12 cellular contexts compared by ENCODE assay signal in genomic region chr10:10138685-10139084, GRCh38.
DNase-seq lines count a peak whose midpoint lies in the region; ATAC-seq and TF ChIP-seq lines count a peak whose summit lies in the region.
"Had no signal": no experiment of that assay in that cellular context is flagged by ENCODE, and none has a peak within 500 bp of the region (broad histone marks: within the 10 kb centered on the region; RNA-seq: fewer than 3 reads in every experiment).

No MANE protein-coding gene starts in this region.

- no peak for DNase-seq in left ventricle myocardium inferior
- no peak for DNase-seq in left cardiac atrium
- peak; percentile 55 for DNase-seq in RPMI7951 (ENCODE audit: low read depth)
- DNase-seq in fibroblast of villous mesenchyme (ENCODE audit: low read depth) = peak; percentile 38
- DNase-seq in NCI-H226 = no peak
- no peak for DNase-seq in NCI-H2227 treated with DMSO at 0.1 percent for 48 hours (lab: John Stamatoyannopoulos, UW)
- no peak for DNase-seq in amygdala (lab: John Stamatoyannopoulos, UW)
- DNase-seq in stimulated activated CD8-positive, alpha-beta memory T cell treated with anti-CD3 and anti-CD28 coated beads, Interleukin-4, amount 100 ng/mL, for 48 hours = no peak
- DNase-seq: Caco-2, hypothalamus, NCI-H1092, NCI-H82 had no signal

- ATAC-seq in left cardiac atrium = no peak

- intact Hi-C loops in left ventricle myocardium inferior (cut with micrococcal nuclease) (no loop called here), left cardiac atrium (cut with DNase I) (no loop called here)

- no peaks in the 10 kb centered on the region for H3K36me3 ChIP-seq in left ventricle myocardium inferior

- H3K9me3 ChIP-seq in left ventricle myocardium inferior (replicated peaks) = no peaks in the 10 kb centered on the region
- H3K9me3 ChIP-seq: Caco-2 had no signal

- no peak overlapping the region for H3K27ac ChIP-seq in left ventricle myocardium inferior (replicated peaks)

- no peaks in the 10 kb centered on the region for H3K4me1 ChIP-seq in left ventricle myocardium inferior
- H3K4me1 ChIP-seq: Caco-2 had no signal

- no peaks in the 10 kb centered on the region for H3K27me3 ChIP-seq in left ventricle myocardium inferior (ENCODE audit: low read depth)

- TF ChIP-seq CTCF in left ventricle myocardium inferior (IDR thresholded peaks at IDR 0.05; ENCODE audit: borderline replicate concordance) (no peak), fibroblast of villous mesenchyme (IDR thresholded peaks at IDR 0.05; ENCODE audit: insufficient read depth, low read depth, low read length) (no peak)

- H3K4me3 ChIP-seq in left ventricle myocardium inferior (peak overlapping the region; percentile 26), fibroblast of villous mesenchyme (ENCODE audit: low read depth, low read length) (peak overlapping the region; percentile 13)

Comparison
In these comparisons a context has a peak if more than half of its experiments do, and no peak if none do; other contexts are left out.
1. DNase-seq: peak in RPMI7951 (single experiment) and fibroblast of villous mesenchyme (single experiment); none in left ventricle myocardium inferior (single experiment), left cardiac atrium (single experiment), NCI-H226 (single experiment), NCI-H2227 treated with DMSO at 0.1 percent for 48 hours (single experiment), amygdala (0 of 56) and stimulated activated CD8-positive, alpha-beta memory T cell treated with anti-CD3 and anti-CD28 coated beads, Interleukin-4, amount 100 ng/mL, for 48 hours (single experiment).